ENCODE assay signal across 8 cellular contexts in genomic region chr1:15741183-15741850, GRCh38. TPM values are rescaled to one million over a fixed set of nuclear protein-coding genes. Genes with fewer than 3 reads are reported as not detected.
DNase-seq lines count a peak whose midpoint lies in the region; ATAC-seq and TF ChIP-seq lines count a peak whose summit lies in the region.

No MANE protein-coding gene starts in this region.

- no peaks in the 10 kb centered on the region for H3K27me3 ChIP-seq in AG04450 (ENCODE audit: control insufficient read depth, insufficient read depth, low read length)

- POLR2A ChIA-PET in AG04450 (lab: Yijun Ruan, JAX), result no interaction called here

- no peak overlapping the region for H3K27ac ChIP-seq in AG04450 (ENCODE audit: low read depth, low read length)

- H3K9me3 Mint-ChIP-seq in activated naive CD8-positive, alpha-beta T cell treated with anti-CD3 and anti-CD28 coated beads, Interleukin-2, amount 50 U/mL, for 24 hours, result no peaks in the 10 kb centered on the region

- no peak overlapping the region for H3K4me3 Mint-ChIP-seq in activated naive CD8-positive, alpha-beta T cell treated with anti-CD3 and anti-CD28 coated beads, Interleukin-2, amount 50 U/mL, for 24 hours

- H3K4me3 ChIP-seq in AG04450 (ENCODE audit: low read depth, low read length), result no peak overlapping the region

- H3K27me3 Mint-ChIP-seq in activated naive CD8-positive, alpha-beta T cell treated with anti-CD3 and anti-CD28 coated beads, Interleukin-2, amount 50 U/mL, for 24 hours, result no peaks in the 10 kb centered on the region

- H3K9me3 ChIP-seq in AG04450 (ENCODE audit: control insufficient read depth, insufficient read depth, low read length), result no peaks in the 10 kb centered on the region; the same call in 1 of the 2 replicates

- TF ChIP-seq CTCF in AG04450 (IDR thresholded peaks at IDR 0.05; ENCODE audit: low read depth, low read length), result peak; percentile 79

- intact Hi-C loops in left ventricle myocardium superior (cut with micrococcal nuclease), result no loop called here

- no peaks in the 10 kb centered on the region for H3K4me1 Mint-ChIP-seq in activated naive CD8-positive, alpha-beta T cell treated with anti-CD3 and anti-CD28 coated beads, Interleukin-2, amount 50 U/mL, for 24 hours

- no peak overlapping the region for H3K27ac Mint-ChIP-seq in activated naive CD8-positive, alpha-beta T cell treated with anti-CD3 and anti-CD28 coated beads, Interleukin-2, amount 50 U/mL, for 24 hours

- peak; percentile 80 for ATAC-seq in activated naive CD8-positive, alpha-beta T cell treated with anti-CD3 and anti-CD28 coated beads, Interleukin-2, amount 50 U/mL, for 24 hours
- ATAC-seq in left ventricle myocardium superior (peak; percentile 75), HG03039 (IDR thresholded peaks at IDR 0.05; ENCODE audit: unreplicated experiment) (no peak)

- DNase-seq in AG04450 (ENCODE audit: low read depth, low spot score) (no peak), GM19238 (ENCODE audit: insufficient read length, low spot score) (peak; percentile 88), NCI-H1092 (lab: John Stamatoyannopoulos, UW) (peak; percentile 81), T follicular helper cell (ENCODE audit: low read depth) (peak; percentile 46), left ventricle myocardium superior (peak; percentile 87), retina (peak; percentile 72)
- peak; percentile 71 for DNase-seq in activated naive CD8-positive, alpha-beta T cell treated with anti-CD3 and anti-CD28 coated beads, Interleukin-2, amount 50 U/mL, for 24 hours

- CTCF ChIA-PET in AG04450 (lab: Charles Lee), result interaction anchor here (0.5 to 2.8 kb wide), 10 partner anchors 9 to 388 kb away, joined by 3 to 23 read pairs (median 4); no protein-coding TSS in a partner anchor

- no peaks in the 10 kb centered on the region for H3K36me3 Mint-ChIP-seq in activated naive CD8-positive, alpha-beta T cell treated with anti-CD3 and anti-CD28 coated beads, Interleukin-2, amount 50 U/mL, for 24 hours (ENCODE audit: low read depth)

RNA-seq across cellular contexts. Expression of gene TMEM82, which starts 1.0 kb away (rescaled TPM):
- not detected in 2 replicates for polyA plus RNA-seq in AG04450 (2011; rRNA removed)
- polyA minus RNA-seq in AG04450 (2011; rRNA and poly(A)+ RNA removed), result not detected in 2 replicates
- total RNA-seq in left ventricle myocardium superior, result not detected

RNA-seq across cellular contexts. Expression of gene SLC25A34, which starts 5.3 kb away (rescaled TPM):
- polyA plus RNA-seq in AG04450 (2011; rRNA removed), result 0.46 and 0.60 TPM in 2 replicates
- polyA minus RNA-seq in AG04450 (2011; rRNA and poly(A)+ RNA removed), result 0.17 and 0.46 TPM in 2 replicates
- 52.8 TPM for total RNA-seq in left ventricle myocardium superior

RNA-seq across cellular contexts. Expression of gene FBLIM1, which starts 17.3 kb away (rescaled TPM):
- polyA plus RNA-seq in AG04450 (2011; rRNA removed), result 122 and 143 TPM in 2 replicates
- 98.3 and 105 TPM in 2 replicates for polyA minus RNA-seq in AG04450 (2011; rRNA and poly(A)+ RNA removed)
- 100 TPM for total RNA-seq in left ventricle myocardium superior

RNA-seq across cellular contexts. Expression of gene PLEKHM2, which starts 57.2 kb away (rescaled TPM):
- 24.4 and 37.1 TPM in 2 replicates for polyA plus RNA-seq in AG04450 (2011; rRNA removed)
- polyA minus RNA-seq in AG04450 (2011; rRNA and poly(A)+ RNA removed), result 42.9 and 52.3 TPM in 2 replicates
- total RNA-seq in left ventricle myocardium superior, result 95.2 TPM
